23 cellular contexts compared by ENCODE assay signal in the genomic region with DNA sequence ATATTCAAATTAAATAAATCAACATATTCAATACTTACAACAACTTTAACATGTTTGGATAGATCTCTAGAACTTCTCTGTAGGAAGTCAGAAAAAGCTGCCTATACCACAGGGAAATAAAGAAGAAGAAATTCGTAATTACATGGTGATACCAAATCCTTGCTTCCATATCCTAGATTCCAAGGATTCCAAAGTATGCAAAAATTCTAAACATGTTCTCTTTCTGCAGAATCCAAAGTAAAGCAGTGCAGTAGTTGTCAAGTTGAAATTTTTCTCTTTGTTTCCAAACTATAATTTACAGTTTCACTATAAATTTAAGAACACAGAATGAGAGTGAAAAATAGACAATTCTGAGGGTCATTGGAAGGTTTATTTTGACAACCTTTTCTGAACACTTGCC.
DNase-seq lines count a peak whose midpoint lies in the region; ATAC-seq and TF ChIP-seq lines count a peak whose summit lies in the region.
"Had no signal": no experiment of that assay in that cellular context is flagged by ENCODE, and none has a peak within 500 bp of the region (broad histone marks: within the 10 kb centered on the region; RNA-seq: fewer than 3 reads in every experiment).

No MANE protein-coding gene starts in this region.

- no peak overlapping the region for H3K4me3 ChIP-seq in mammary epithelial cell (replicated peaks in 1 of 3; ENCODE audit: insufficient read depth in 1 of 3, low read depth in 2 of 3, low read length in 3 of 3)
- H3K4me3 ChIP-seq in adipocyte (ENCODE audit: low read length), result no peak overlapping the region
- H3K4me3 ChIP-seq in fibroblast of the aortic adventitia (ENCODE audit: low read depth, low read length), result no peak overlapping the region
- H3K4me3 ChIP-seq: GM23248, HAP-1 had no signal

- ATAC-seq in HG02970 (IDR thresholded peaks at IDR 0.05; ENCODE audit: low FRiP score, unreplicated experiment) (no peak), esophagus mucosa (no peak)
- ATAC-seq: CD8-positive, alpha-beta T cell; HepG2; Right ventricle myocardium inferior had no signal

- dilution Hi-C loops in mammary epithelial cell (cut with HindIII; ENCODE audit: low sequenced_read_pairs), result no loop called here

- H3K9me3 Mint-ChIP-seq in MCF 10A (ENCODE audit: unreplicated experiment), result no peaks in the 10 kb centered on the region
- H3K9me3 Mint-ChIP-seq: CD8-positive, alpha-beta T cell had no signal

- TF ChIP-seq CTCF in mammary epithelial cell (conservative IDR thresholded peaks at IDR 0.05 in 1 of 2, IDR thresholded peaks at IDR 0.05 in 1 of 2; ENCODE audit: extremely low read depth in 1 of 2, insufficient read depth in 1 of 2, low read depth in 1 of 2, low read length in 2 of 2) (no peak), MCF 10A (IDR thresholded peaks at IDR 0.05; ENCODE audit: unreplicated experiment) (no peak), fibroblast of the aortic adventitia (IDR thresholded peaks at IDR 0.05; ENCODE audit: insufficient read depth, low read length) (no peak)

- no peak overlapping the region for H3K4me3 Mint-ChIP-seq in MCF 10A (ENCODE audit: unreplicated experiment)
- H3K4me3 Mint-ChIP-seq: CD8-positive, alpha-beta T cell had no signal

- H3K27ac Mint-ChIP-seq in MCF 10A (ENCODE audit: low read depth, unreplicated experiment), result no peak overlapping the region
- H3K27ac Mint-ChIP-seq: CD8-positive, alpha-beta T cell had no signal

- no TSS peak for BruUV-seq in mammary epithelial cell (replicated peaks; lab: Mats Ljungman, UMichigan)
- BruUV-seq in MCF 10A (replicated peaks; lab: Mats Ljungman, UMichigan), result no TSS peak

- intact Hi-C loops in mammary epithelial cell (cut with micrococcal nuclease), result no loop called here
- intact Hi-C loops in MCF 10A (cut with micrococcal nuclease), result no loop called here

- 100% methylated on average over 1 of the region's 1 CpG for WGBS in mammary epithelial cell (ENCODE audit: low coverage, missing lambda C conversion rate)

- H3K27me3 Mint-ChIP-seq in MCF 10A (ENCODE audit: insufficient read depth, unreplicated experiment), result no peaks in the 10 kb centered on the region

- DNase-seq in mammary epithelial cell (no peak), MCF 10A (ENCODE audit: unreplicated experiment) (no peak), adipocyte (ENCODE audit: low read depth) (peak; percentile 25), fibroblast of the aortic adventitia (ENCODE audit: low read depth) (peak; percentile 28), NCI-H1930 (lab: John Stamatoyannopoulos, UW) (no peak)
- DNase-seq in stimulated activated naive CD4-positive, alpha-beta T cell (lab: John Stamatoyannopoulos, UW), result no peak
- DNase-seq: AML-193; C1 segment of cervical spinal cord; CD8-positive, alpha-beta T cell; GF-D8; GM23248; KG1; NCI-H1105; NCI-H2081 treated with DMSO at 0.1 percent for 48 hours; NCI-H2171 treated with DMSO at 0.1 percent for 48 hours; NCI-H524 treated with DMSO at 0.1 percent for 48 hours had no signal

- H3K9ac ChIP-seq in mammary epithelial cell (ENCODE audit: insufficient read depth, low read length), result no peak overlapping the region
- no peak overlapping the region for H3K9ac ChIP-seq in adipocyte (ENCODE audit: low read length)
- H3K9ac ChIP-seq: GM23248 had no signal

- H3K36me3 Mint-ChIP-seq in MCF 10A (ENCODE audit: insufficient read depth, unreplicated experiment), result no peaks in the 10 kb centered on the region
- H3K36me3 Mint-ChIP-seq: CD8-positive, alpha-beta T cell had no signal

- no peaks in the 10 kb centered on the region for H3K27me3 ChIP-seq in mammary epithelial cell (ENCODE audit: insufficient read depth, low read length)
- no peaks in the 10 kb centered on the region for H3K27me3 ChIP-seq in adipocyte (replicated peaks; ENCODE audit: control insufficient read depth, insufficient read depth, low read length)

- H3K9me3 ChIP-seq in mammary epithelial cell (replicated peaks; ENCODE audit: insufficient read depth, low read length) (no peaks in the 10 kb centered on the region), adipocyte (ENCODE audit: control insufficient read depth, low read length) (no peaks in the 10 kb centered on the region)
- H3K9me3 ChIP-seq: HAP-1 had no signal

- no peaks in the 10 kb centered on the region for H3K79me2 ChIP-seq in mammary epithelial cell (ENCODE audit: insufficient read depth, low read length)

- H4K20me1 ChIP-seq in mammary epithelial cell (ENCODE audit: insufficient read depth, low read length), result no peaks in the 10 kb centered on the region

- in situ Hi-C loops in mammary epithelial cell (cut with MboI; ENCODE audit: low sequenced_read_pairs in 2 of 2), result loop anchor here in 1 of 2 donors (25.0 kb wide), 1 partner anchor 415 kb away; no protein-coding TSS in a partner anchor

- no peak overlapping the region for H3K4me2 ChIP-seq in mammary epithelial cell (ENCODE audit: insufficient read depth, low read depth, low read length)

- H2AFZ ChIP-seq in mammary epithelial cell (ENCODE audit: low read depth, low read length), result no peak overlapping the region
- H2AFZ ChIP-seq: GM23248 had no signal

- H3K36me3 ChIP-seq in mammary epithelial cell (ENCODE audit: insufficient read depth, low read length) (no peaks in the 10 kb centered on the region), adipocyte (ENCODE audit: control insufficient read depth, insufficient read depth, low read length, severe bottlenecking) (peaks cover 28% of the 10 kb centered on the region)
- H3K36me3 ChIP-seq: HAP-1 had no signal

- peaks cover 7% of the 10 kb centered on the region for H3K4me1 Mint-ChIP-seq in MCF 10A (ENCODE audit: insufficient read depth, unreplicated experiment)

- peak overlapping the region; percentile 45 for H3K27ac ChIP-seq in mammary epithelial cell (ENCODE audit: insufficient read depth, low read depth, low read length)
- H3K27ac ChIP-seq: 22Rv1, GM23248, HL-60 had no signal

- CTCF ChIA-PET in mammary epithelial cell (lab: Charles Lee; ENCODE audit: low non-redundant PET), result no interaction called here
- CTCF ChIA-PET in MCF 10A (lab: Yijun Ruan, JAX), result no interaction called here

- POLR2A ChIA-PET in MCF 10A (lab: Yijun Ruan, JAX), result no interaction called here

- H3K4me1 ChIP-seq in mammary epithelial cell (ENCODE audit: insufficient read depth, low read length) (peaks cover 30% of the 10 kb centered on the region), adipocyte (ENCODE audit: control insufficient read depth, insufficient read depth, low read length) (peaks cover 6% of the 10 kb centered on the region)
- H3K4me1 ChIP-seq: HAP-1 had no signal

Comparison
In these comparisons a context has a peak if more than half of its experiments do, and no peak if none do; other contexts are left out.
1. DNase-seq: peak in adipocyte (single experiment) and fibroblast of the aortic adventitia (single experiment); none in mammary epithelial cell (single experiment), MCF 10A (single experiment), NCI-H1930 (0 of 2) and stimulated activated naive CD4-positive, alpha-beta T cell (0 of 6).